Comparison of ENCODE assay signal across 19 cellular contexts in the genomic region with DNA sequence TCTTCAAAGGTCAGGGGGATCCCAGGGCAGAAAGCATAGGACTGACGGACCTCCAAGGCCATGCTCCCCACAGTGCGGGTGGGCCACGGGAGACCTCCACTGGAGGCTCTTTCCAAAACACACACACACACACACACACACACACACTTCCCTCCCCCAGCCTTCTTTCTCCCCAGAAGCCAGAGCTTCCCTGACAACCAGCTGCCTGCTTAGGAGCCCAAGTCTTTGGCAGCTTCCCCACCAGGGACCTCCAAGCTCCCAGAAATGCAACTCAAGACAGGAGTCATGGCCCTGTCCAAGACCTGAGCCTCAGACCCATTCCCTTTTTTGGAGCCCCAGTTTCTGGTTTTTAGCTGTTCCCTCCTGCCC. TPM values are rescaled to one million over a fixed set of nuclear protein-coding genes. Genes with fewer than 3 reads are reported as not detected.
DNase-seq lines count a peak whose midpoint lies in the region; ATAC-seq and TF ChIP-seq lines count a peak whose summit lies in the region.
"Had no signal": no experiment of that assay in that cellular context is flagged by ENCODE, and none has a peak within 500 bp of the region (broad histone marks: within the 10 kb centered on the region; RNA-seq: fewer than 3 reads in every experiment).

No MANE protein-coding gene starts in this region.

- H3K27ac ChIP-seq in CD8-positive, alpha-beta T cell (ENCODE audit: low read depth, low read length) = no peak overlapping the region
- H3K27ac ChIP-seq in caudate nucleus (ENCODE audit: low read depth, low read length) (peak overlapping the region; percentile 78), upper lobe of left lung (no peak overlapping the region)
- H3K27ac ChIP-seq: 22Rv1, SJCRH30 had no signal

- 75% methylated on average over 3 of the region's 3 CpGs; no CpG with 5 or more reads in 1 of the 2 donors for WGBS in upper lobe of left lung, 2 donors

- TF ChIP-seq EP300 in upper lobe of left lung (IDR thresholded peaks at IDR 0.05) = no peak

- CTCF ChIA-PET in CD8-positive, alpha-beta T cell (lab: Charles Lee) = interaction anchor here (0.9 to 20.4 kb wide), 5 partner anchors 12 to 818 kb away, joined by 3 to 238 read pairs (median 5); a partner anchor contains a TSS

- H3K4me1 ChIP-seq in CD8-positive, alpha-beta T cell (ENCODE audit: insufficient read depth, low read length) = peaks cover 49% of the 10 kb centered on the region
- peaks cover 16 to 34% (median 21%) of the 10 kb centered on the region in 4 donors for H3K4me1 ChIP-seq in upper lobe of left lung
- H3K4me1 ChIP-seq: SJCRH30 had no signal

- no peaks in the 10 kb centered on the region for H3K36me3 Mint-ChIP-seq in CD8-positive, alpha-beta T cell
- no peaks in the 10 kb centered on the region for H3K36me3 Mint-ChIP-seq in nephron (ENCODE audit: low read depth)

- no peak for ATAC-seq in CD8-positive, alpha-beta T cell
- ATAC-seq in upper lobe of left lung (ENCODE audit: low FRiP score in 2 of 2) = no peak
- ATAC-seq in HG02885 (IDR thresholded peaks at IDR 0.05; ENCODE audit: poor library complexity, unreplicated experiment) = no peak

- H3K4me3 ChIP-seq in CD8-positive, alpha-beta T cell (ENCODE audit: low read depth, low read length) = no peak overlapping the region
- H3K4me3 ChIP-seq in upper lobe of left lung = no peak overlapping the region
- H3K4me3 ChIP-seq: SJCRH30 had no signal

- H3K27me3 ChIP-seq in CD8-positive, alpha-beta T cell (ENCODE audit: insufficient read depth, low read length) = no peaks in the 10 kb centered on the region
- no peaks in the 10 kb centered on the region for H3K27me3 ChIP-seq in upper lobe of left lung
- H3K27me3 ChIP-seq: SJCRH30 had no signal

- no peak for TF ChIP-seq POLR2A in upper lobe of left lung (IDR thresholded peaks at IDR 0.05)

- intact Hi-C loops in CD8-positive, alpha-beta T cell (cut with DNase I, micrococcal nuclease) = no loop called here

- peak; percentile 27 for DNase-seq in DMS 273 (lab: John Stamatoyannopoulos, UW; ENCODE audit: unreplicated experiment)
- no peak for DNase-seq in DMS 273 treated with DMSO at 0.1 percent for 48 hours (lab: John Stamatoyannopoulos, UW)
- DNase-seq in CD8-positive, alpha-beta T cell = no peak
- DNase-seq in caudate nucleus (lab: John Stamatoyannopoulos, UW) = peak in 1 of 61 donors; percentile 21
- no peak for DNase-seq in upper lobe of left lung
- no peak for DNase-seq in NCI-H2029 treated with DMSO at 0.1 percent for 48 hours (lab: John Stamatoyannopoulos, UW)
- DNase-seq: DMS153, HCEC 1CT, KBM-7, MV-4-11, NCI-H1436, NCI-H2029, NCI-H510A, NCI-H774, SJCRH30 had no signal

- H3K4me3 Mint-ChIP-seq in CD8-positive, alpha-beta T cell = no peak overlapping the region
- H3K4me3 Mint-ChIP-seq in nephron = peak overlapping the region in 2 of 3 experiments; percentile 30 to 48
- H3K4me3 Mint-ChIP-seq: B cell had no signal

- no peaks in the 10 kb centered on the region for H3K36me3 ChIP-seq in CD8-positive, alpha-beta T cell (ENCODE audit: insufficient read depth, low read length)
- no peaks in the 10 kb centered on the region for H3K36me3 ChIP-seq in upper lobe of left lung
- H3K36me3 ChIP-seq: SJCRH30 had no signal

- peaks cover 50% of the 10 kb centered on the region for H3K4me1 Mint-ChIP-seq in CD8-positive, alpha-beta T cell (ENCODE audit: low read depth)
- peaks cover 33% of the 10 kb centered on the region for H3K4me1 Mint-ChIP-seq in nephron

- POLR2A ChIA-PET in CD8-positive, alpha-beta T cell (lab: Charles Lee) = interaction anchor here (0.6 to 0.8 kb wide), 2 partner anchors 13 to 28 kb away, joined by 3 read pairs; no protein-coding TSS in a partner anchor

- H3K27ac Mint-ChIP-seq in CD8-positive, alpha-beta T cell = peak overlapping the region; percentile 41
- peak overlapping the region; percentile 49 to 89 (median 74) for H3K27ac Mint-ChIP-seq in nephron
- H3K27ac Mint-ChIP-seq: B cell had no signal

- no peak for TF ChIP-seq CTCF in CD8-positive, alpha-beta T cell (IDR thresholded peaks at IDR 0.05)
- TF ChIP-seq CTCF in nephron (IDR thresholded peaks at IDR 0.05; ENCODE audit: unreplicated experiment in 3 of 3) (no peak), upper lobe of left lung (IDR thresholded peaks at IDR 0.05) (no peak)

- no peaks in the 10 kb centered on the region for H3K9me3 Mint-ChIP-seq in CD8-positive, alpha-beta T cell
- no peaks in the 10 kb centered on the region for H3K9me3 Mint-ChIP-seq in nephron

- H3K27me3 Mint-ChIP-seq in CD8-positive, alpha-beta T cell (ENCODE audit: low read depth) = no peaks in the 10 kb centered on the region
- peaks cover 23% of the 10 kb centered on the region for H3K27me3 Mint-ChIP-seq in nephron (ENCODE audit: low read depth)

- no peaks in the 10 kb centered on the region for H3K9me3 ChIP-seq in CD8-positive, alpha-beta T cell (ENCODE audit: low read length)
- H3K9me3 ChIP-seq in upper lobe of left lung = no peaks in the 10 kb centered on the region
- H3K9me3 ChIP-seq: SJCRH30 had no signal

RNA-seq across cellular contexts. Expression of a gene that starts 0.7 kb away (rescaled TPM):
- under 1 TPM; 0.14 to 0.33 TPM for total RNA-seq in CD8-positive, alpha-beta T cell
- 1 to 10 TPM in 1 of 6 donors, under 1 TPM in 4, not detected in 1; 0.15 to 1.0 (median 0.44) TPM for total RNA-seq in upper lobe of left lung
- total RNA-seq: B cell, SJCRH30 had no signal

RNA-seq across cellular contexts. Expression of a gene that starts 53.0 kb away (rescaled TPM):
- total RNA-seq in CD8-positive, alpha-beta T cell = 10 to 100 TPM; 57.3 to 61.7 TPM
- 100 to 1,000 TPM in 2 of 6 donors, 10 to 100 TPM in 4; 51.7 to 167 (median 92.5) TPM for total RNA-seq in upper lobe of left lung
